Comparison of ENCODE assay signal across 9 cellular contexts in genomic region chr1:198162091-198162767, GRCh38. TPM values are rescaled to one million over a fixed set of nuclear protein-coding genes. Genes with fewer than 3 reads are reported as not detected.
A peak's percentile ranks its signal among the peaks of the same experiment; 100 is the strongest.
DNase-seq lines count a peak whose midpoint lies in the region; ATAC-seq and TF ChIP-seq lines count a peak whose summit lies in the region.
"Had no signal": no experiment of that assay in that cellular context is flagged by ENCODE, and none has a peak within 500 bp of the region (broad histone marks: within the 10 kb centered on the region; RNA-seq: fewer than 3 reads in every experiment).

No MANE protein-coding gene starts in this region.

- TF ChIP-seq CTCF in adrenal gland (IDR thresholded peaks at IDR 0.05) (no peak), dorsolateral prefrontal cortex (IDR thresholded peaks at IDR 0.05 in 54 of 56, conservative IDR thresholded peaks at IDR 0.05 in 2 of 56; ENCODE audit: low read depth in 1 of 56, partially characterized antibody in 56 of 56) (no peak)

- H3K4me1 ChIP-seq in adrenal gland (replicated peaks in 1 of 2) = peaks cover 34 to 69% of the 10 kb centered on the region in 2 donors

- H3K4me1 Mint-ChIP-seq in activated T-cell treated with anti-CD3 and anti-CD28 coated beads, Interleukin-2, amount 50 U/mL, for 72 hours (ENCODE audit: low read depth) = peaks cover 78% of the 10 kb centered on the region
- H3K4me1 Mint-ChIP-seq in stimulated activated naive CD8-positive, alpha-beta T cell treated with anti-CD3 and anti-CD28 coated beads, Interleukin-15, amount 100 ng/mL, for 72 hours = peaks cover 70% of the 10 kb centered on the region

- H3K27ac Mint-ChIP-seq in activated T-cell treated with anti-CD3 and anti-CD28 coated beads, Interleukin-2, amount 50 U/mL, for 72 hours = peak overlapping the region; percentile 84
- peak overlapping the region; percentile 7 to 93 for H3K27ac Mint-ChIP-seq in stimulated activated naive CD8-positive, alpha-beta T cell treated with anti-CD3 and anti-CD28 coated beads, Interleukin-15, amount 100 ng/mL, for 72 hours

- H3K27me3 ChIP-seq in adrenal gland (no peaks in the 10 kb centered on the region), dorsolateral prefrontal cortex (no peaks in the 10 kb centered on the region)

- H3K4me3 ChIP-seq in adrenal gland = peak overlapping the region in 1 of 4 donors; percentile 3
- no peak overlapping the region for H3K4me3 ChIP-seq in dorsolateral prefrontal cortex

- H3K36me3 ChIP-seq in adrenal gland (replicated peaks in 1 of 2) = no peaks in the 10 kb centered on the region

- H3K36me3 Mint-ChIP-seq in activated T-cell treated with anti-CD3 and anti-CD28 coated beads, Interleukin-2, amount 50 U/mL, for 72 hours (ENCODE audit: insufficient read depth in 2 of 2) = peaks cover 3 to 4% of the 10 kb centered on the region in 2 donors

- DNase-seq in activated T-cell treated with anti-CD3 and anti-CD28 coated beads, Interleukin-2, amount 50 U/mL, for 72 hours = no peak
- DNase-seq in activated T-cell treated with anti-CD3 and anti-CD28 coated beads for 4 hours (no peak), adrenal gland (no peak), dorsolateral prefrontal cortex (no peak), amniotic stem cell (lab: John Stamatoyannopoulos, UW) (no peak)
- DNase-seq in stimulated activated naive CD8-positive, alpha-beta T cell treated with anti-CD3 and anti-CD28 coated beads, Interleukin-15, amount 100 ng/mL, for 72 hours = no peak

- ATAC-seq in activated T-cell treated with anti-CD3 and anti-CD28 coated beads, Interleukin-2, amount 50 U/mL, for 72 hours (replicated peaks in 1 of 2) = peak; percentile 1 to 3
- peak; percentile 17 for ATAC-seq in HG03575 (IDR thresholded peaks at IDR 0.05; ENCODE audit: extremely low read depth, insufficient number of reproducible peaks, low FRiP score, unreplicated experiment)
- no peak for ATAC-seq in stimulated activated naive CD8-positive, alpha-beta T cell treated with anti-CD3 and anti-CD28 coated beads, Interleukin-15, amount 100 ng/mL, for 72 hours
- ATAC-seq in GM21737 (IDR thresholded peaks at IDR 0.05; ENCODE audit: unreplicated experiment) = no peak
- ATAC-seq: Panc1 had no signal

- WGBS in adrenal gland, 4 donors = 38 to 68% (median 45%) methylated on average over 2 of the region's 2 CpGs

- intact Hi-C loops in adrenal gland (cut with DNase I) (no loop called here), dorsolateral prefrontal cortex (cut with DNase I) (no loop called here)

- peak overlapping the region; percentile 77 to 79 for H3K4me3 Mint-ChIP-seq in activated T-cell treated with anti-CD3 and anti-CD28 coated beads, Interleukin-2, amount 50 U/mL, for 72 hours
- peak overlapping the region; percentile 34 to 78 for H3K4me3 Mint-ChIP-seq in stimulated activated naive CD8-positive, alpha-beta T cell treated with anti-CD3 and anti-CD28 coated beads, Interleukin-15, amount 100 ng/mL, for 72 hours

- H3K27ac ChIP-seq in adrenal gland (peak overlapping the region; percentile 5 to 98 (median 34)), dorsolateral prefrontal cortex (peak overlapping the region in 2 of 59 donors; percentile 13 to 30)

- H3K9me3 Mint-ChIP-seq in activated T-cell treated with anti-CD3 and anti-CD28 coated beads, Interleukin-2, amount 50 U/mL, for 72 hours = no peaks in the 10 kb centered on the region
- no peaks in the 10 kb centered on the region for H3K9me3 Mint-ChIP-seq in stimulated activated naive CD8-positive, alpha-beta T cell treated with anti-CD3 and anti-CD28 coated beads, Interleukin-15, amount 100 ng/mL, for 72 hours

- H3K9me3 ChIP-seq in adrenal gland (replicated peaks in 1 of 3) = no peaks in the 10 kb centered on the region

- H3K27me3 Mint-ChIP-seq in activated T-cell treated with anti-CD3 and anti-CD28 coated beads, Interleukin-2, amount 50 U/mL, for 72 hours (ENCODE audit: low read depth) = no peaks in the 10 kb centered on the region
- no peaks in the 10 kb centered on the region for H3K27me3 Mint-ChIP-seq in stimulated activated naive CD8-positive, alpha-beta T cell treated with anti-CD3 and anti-CD28 coated beads, Interleukin-15, amount 100 ng/mL, for 72 hours

- TF ChIP-seq POLR2A in adrenal gland (IDR thresholded peaks at IDR 0.05) = no peak

RNA-seq across cellular contexts. Expression of gene NEK7, which starts 5.4 kb away (rescaled TPM):
- total RNA-seq in activated T-cell treated with anti-CD3 and anti-CD28 coated beads, Interleukin-2, amount 50 U/mL, for 72 hours = 10 to 100 TPM; 55.9 to 64.9 TPM
- total RNA-seq in adrenal gland (100 to 1,000 TPM; 102 to 270 (median 216) TPM), dorsolateral prefrontal cortex (100 to 1,000 TPM in 3 of 120 experiments, 10 to 100 TPM in 117; 27.7 to 122 (median 55.1) TPM)
- polyA plus RNA-seq in adrenal gland = 10 to 100 TPM; 34.0 to 90.9 (median 49.0) TPM

Comparison
In these comparisons a context has a peak if more than half of its experiments do, and no peak if none do; other contexts are left out.
1. ATAC-seq: peak in activated T-cell treated with anti-CD3 and anti-CD28 coated beads, Interleukin-2, amount 50 U/mL, for 72 hours (2 of 2) and HG03575 (single experiment); none in stimulated activated naive CD8-positive, alpha-beta T cell treated with anti-CD3 and anti-CD28 coated beads, Interleukin-15, amount 100 ng/mL, for 72 hours (single experiment) and GM21737 (single experiment).